ENCODE assay signal across 8 cellular contexts in genomic region chr5:98929123-98929981, GRCh38. TPM values are rescaled to one million over a fixed set of nuclear protein-coding genes. Genes with fewer than 3 reads are reported as not detected.
DNase-seq lines count a peak whose midpoint lies in the region; ATAC-seq, FAIRE-seq and TF ChIP-seq lines count a peak whose summit lies in the region.

No MANE protein-coding gene starts in this region.

- dilution Hi-C loops in keratinocyte (cut with MboI; ENCODE audit: extremely low pct_ligation_motif_present, low sequenced_read_pairs), result no loop called here

- DNase-seq in AG09309 (ENCODE audit: low read depth) (peak; percentile 93), NCI-H345 (lab: John Stamatoyannopoulos, UW) (peak; percentile 83), cerebellar nuclear complex (lab: John Stamatoyannopoulos, UW) (peak; percentile 45 to 50), keratinocyte (ENCODE audit: low read depth, low spot score) (no peak)
- DNase-seq in activated CD4-positive, CD25-positive, alpha-beta regulatory T cell treated with anti-CD3 and anti-CD28 coated beads, Interleukin-2, amount 50 U/mL, for 72 hours, result peak; percentile 90
- peak; percentile 88 to 91 (median 88) for DNase-seq in stimulated activated CD4-positive, alpha-beta T cell treated with anti-CD3 and anti-CD28 coated beads, Interleukin-12 subunit alpha, Interleukin-12 subunit beta, amount 100 ng/mL, for 48 hours (ENCODE audit: low read depth in 2 of 3, low spot score in 1 of 3)

- no peaks in the 10 kb centered on the region for H3K27me3 ChIP-seq in keratinocyte (ENCODE audit: control insufficient read depth, extremely low read depth, insufficient read depth, low read length)

- no peak for TF ChIP-seq CTCF in AG09309 (IDR thresholded peaks at IDR 0.05; ENCODE audit: control insufficient read depth, insufficient read depth, low read depth, low read length, missing control alignments)
- TF ChIP-seq CTCF in keratinocyte (optimal IDR thresholded peaks at IDR 0.05 in 1 of 3, IDR thresholded peaks at IDR 0.05 in 1 of 3, conservative IDR thresholded peaks at IDR 0.05 in 1 of 3; ENCODE audit: extremely low read depth in 1 of 3, insufficient read depth in 2 of 3, low read length in 3 of 3), result no peak

- peak overlapping the region; percentile 97 for H3K27ac ChIP-seq in keratinocyte (ENCODE audit: control insufficient read depth, insufficient read depth, low read length)

- no peaks in the 10 kb centered on the region for H3K9me3 ChIP-seq in keratinocyte (ENCODE audit: control insufficient read depth, low read depth, low read length)

- H3K9ac ChIP-seq in keratinocyte (ENCODE audit: control insufficient read depth, extremely low read depth, insufficient read depth, low read length), result peak overlapping the region; percentile 98

- H2AFZ ChIP-seq in keratinocyte (ENCODE audit: control insufficient read depth, low read length), result peak overlapping the region; percentile 92

- H3K36me3 ChIP-seq in keratinocyte (ENCODE audit: control insufficient read depth in 2 of 2, extremely low read depth in 1 of 2, insufficient read depth in 2 of 2, low read length in 2 of 2), result no peaks in the 10 kb centered on the region

- peaks cover 53% of the 10 kb centered on the region for H3K79me2 ChIP-seq in keratinocyte (ENCODE audit: control insufficient read depth, insufficient read depth, low read length)

- peak; percentile 90 for FAIRE-seq in keratinocyte (lab: Jason Lieb, UNC)

- peak overlapping the region; percentile 62 for H3K4me3 ChIP-seq in AG09309 (ENCODE audit: control insufficient read depth, low read depth, low read length)
- peak overlapping the region; percentile 82 to 97 (median 83) for H3K4me3 ChIP-seq in keratinocyte (ENCODE audit: control insufficient read depth in 2 of 3, extremely low read depth in 1 of 3, insufficient read depth in 2 of 3, low read depth in 1 of 3, low read length in 3 of 3)

- no peaks in the 10 kb centered on the region for H3K9me1 ChIP-seq in keratinocyte (ENCODE audit: control insufficient read depth, extremely low read depth, insufficient read depth, low read length)

- peaks cover 2% of the 10 kb centered on the region for H4K20me1 ChIP-seq in keratinocyte (ENCODE audit: control insufficient read depth, extremely low read depth, insufficient read depth, low read length)

- peak overlapping the region; percentile 87 for H3K4me2 ChIP-seq in keratinocyte (ENCODE audit: control insufficient read depth, extremely low read depth, insufficient read depth, low read depth, low read length)

- H3K4me1 ChIP-seq in keratinocyte (ENCODE audit: control insufficient read depth, extremely low read depth, insufficient read depth, low read length), result peaks cover 11% of the 10 kb centered on the region

- ATAC-seq in GM18909 (IDR thresholded peaks at IDR 0.05; ENCODE audit: poor library complexity, unreplicated experiment) (peak; percentile 75), HG03159 (IDR thresholded peaks at IDR 0.05; ENCODE audit: unreplicated experiment) (peak; percentile 65)

RNA-seq across cellular contexts. Expression of gene CHD1, which starts 0.5 kb away (rescaled TPM):
- polyA plus RNA-seq in keratinocyte, result 16.0 to 26.5 TPM (median 18.1 TPM) in 3 replicates
- 48.5 TPM for polyA plus RNA-seq in keratinocyte (2011; ENCODE audit: low read depth)
- 8.6 and 18.5 TPM in 2 replicates for polyA plus RNA-seq in keratinocyte (2011; cell fraction: cytosol; rRNA removed)
- polyA plus RNA-seq in keratinocyte (2011; cell fraction: nucleus; rRNA removed), result 35.3 and 48.2 TPM in 2 replicates
- polyA plus RNA-seq in keratinocyte (2012; ENCODE audit: low replicate concordance), result 17.2 and 20.5 TPM in 2 replicates
- polyA minus RNA-seq in keratinocyte, result 3.9 to 51.5 TPM (median 17.4 TPM) in 3 replicates
- 14.6 TPM for polyA minus RNA-seq in keratinocyte (2011; cell fraction: cytosol; rRNA and poly(A)+ RNA removed)
- polyA minus RNA-seq in keratinocyte (2011; cell fraction: nucleus; rRNA and poly(A)+ RNA removed), result 39.1 and 68.9 TPM in 2 replicates
